ENCODE assay signal across 8 cellular contexts in the genomic region with DNA sequence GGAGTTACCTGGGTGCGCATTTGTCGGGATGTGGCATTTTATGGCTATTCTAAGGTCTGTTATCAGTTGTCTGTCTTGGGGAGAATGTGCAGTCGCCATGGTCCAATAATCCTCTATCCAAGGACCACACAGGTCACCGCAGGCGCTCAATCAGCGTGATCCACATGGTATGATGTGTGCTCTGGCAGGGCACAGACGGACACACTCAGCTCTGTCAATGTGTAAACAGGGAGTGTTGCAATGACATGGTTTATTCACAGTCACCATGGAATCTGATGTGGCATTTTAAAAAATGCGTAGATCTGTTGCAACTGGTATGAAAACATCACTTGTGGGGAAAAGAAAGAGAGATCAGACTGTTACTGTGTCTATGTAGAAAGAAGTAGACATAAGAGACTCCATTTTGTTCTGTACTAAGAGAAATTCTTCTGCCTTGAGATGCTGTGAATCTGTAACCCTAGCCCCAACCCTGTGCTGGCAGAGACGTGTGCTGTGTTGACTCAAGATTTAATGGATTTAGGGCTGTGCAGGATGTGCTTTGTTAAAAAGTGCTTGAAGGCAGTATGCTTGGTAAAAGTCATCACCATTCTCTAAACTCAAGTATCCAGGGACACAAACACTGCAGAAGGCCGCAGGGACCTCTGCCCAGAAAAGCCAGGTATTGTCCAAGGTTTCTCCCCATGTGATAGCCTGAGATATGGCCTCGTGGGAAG. TPM values are rescaled to one million over a fixed set of nuclear protein-coding genes. Genes with fewer than 3 reads are reported as not detected.
DNase-seq lines count a peak whose midpoint lies in the region; ATAC-seq, FAIRE-seq and TF ChIP-seq lines count a peak whose summit lies in the region.
"Not testable (repeated sequence)": the region's sequence is repeated elsewhere in the genome, so short reads cannot be mapped to it uniquely, and the experiment has no call there.

No MANE protein-coding gene starts in this region.

- CTCF ChIA-PET in H1 (lab: Charles Lee; ENCODE audit: partially characterized antibody): not testable (repeated sequence)

- H3K36me3 Mint-ChIP-seq in neural progenitor cell: peaks cover 20% of the 10 kb centered on the region

- not testable (repeated sequence) for H3K56ac ChIP-seq in H1 (replicated peaks; ENCODE audit: insufficient read length, low read depth, low read length)

- not testable (repeated sequence) for TF ChIP-seq CTCF in RWPE2 (IDR thresholded peaks at IDR 0.05; ENCODE audit: poor library complexity, severe bottlenecking); H1 (IDR thresholded peaks at IDR 0.05; ENCODE audit: control extremely low read depth in 1 of 3, insufficient read depth in 1 of 3, low read depth in 1 of 3, low read length in 3 of 3); hepatocyte (IDR thresholded peaks at IDR 0.05; ENCODE audit: poor library complexity); neural progenitor cell (IDR thresholded peaks at IDR 0.05); upper lobe of left lung (IDR thresholded peaks at IDR 0.05)

- TF ChIP-seq RAD21 in H1 (IDR thresholded peaks at IDR 0.05 in 1 of 2, conservative IDR thresholded peaks at IDR 0.05 in 1 of 2; ENCODE audit: low read depth in 2 of 2, low read length in 2 of 2): not testable (repeated sequence)

- not testable (repeated sequence) for H3K9me2 ChIP-seq in hepatocyte (replicated peaks; ENCODE audit: insufficient read depth)

- H3F3A ChIP-seq in neural progenitor cell (ENCODE audit: low read depth): not testable (repeated sequence)

- not testable (repeated sequence) for H3K4me1 Mint-ChIP-seq in neural progenitor cell

- not testable (repeated sequence) for H2BK12ac ChIP-seq in H1 (ENCODE audit: low read depth, low read length)

- not testable (repeated sequence) for H2BK5ac ChIP-seq in H1 (ENCODE audit: low read depth, low read length)

- not testable (repeated sequence) for H3K79me2 ChIP-seq in H1 (ENCODE audit: control insufficient read depth in 1 of 2, insufficient read depth in 2 of 2, low read length in 2 of 2); hepatocyte; neural progenitor cell (ENCODE audit: low read depth)

- H3K27me3 ChIP-seq in BLaER1; RWPE2 (ENCODE audit: insufficient read depth, poor library complexity, severe bottlenecking); H1 (replicated peaks in 1 of 4; ENCODE audit: control insufficient read depth in 3 of 4, extremely low read depth in 1 of 4, insufficient read depth in 3 of 4, low read length in 3 of 4); hepatocyte; neural progenitor cell; upper lobe of left lung: not testable (repeated sequence)

- peaks cover 19% of the 10 kb centered on the region for H3K4me1 ChIP-seq in BLaER1
- not testable (repeated sequence) for H3K4me1 ChIP-seq in RWPE2 (ENCODE audit: insufficient read depth, poor library complexity, severe bottlenecking); H1 (replicated peaks in 1 of 4; ENCODE audit: control insufficient read depth in 3 of 4, insufficient read depth in 4 of 4, low read length in 3 of 4); hepatocyte (ENCODE audit: insufficient read depth); neural progenitor cell; upper lobe of left lung

- WGBS in H1 (ENCODE audit: extremely low coverage in 1 of 2, insufficient coverage in 1 of 2, insufficient read length in 1 of 2, insufficient replicate concordance in 2 of 2, low coverage in 1 of 2, low lambda C conversion rate in 2 of 2, missing lambda C conversion rate in 1 of 2), 2 experiments: 82% methylated on average over 11 of the region's 11 CpGs; no CpG with 5 or more reads in 1 of the 2 experiments
- 23% methylated on average over 11 of the region's 11 CpGs for WGBS in hepatocyte (ENCODE audit: low lambda C conversion rate, missing lambda C conversion rate)
- 58 to 60% methylated on average over 11 of the region's 11 CpGs for WGBS in upper lobe of left lung, 2 donors

- not testable (repeated sequence) for H3K14ac ChIP-seq in H1 (ENCODE audit: insufficient read length)

- H2AK5ac ChIP-seq in H1 (ENCODE audit: low read depth, low read length): not testable (repeated sequence)

- not testable (repeated sequence) for TF ChIP-seq EP300 in H1 (IDR thresholded peaks at IDR 0.05; ENCODE audit: borderline replicate concordance in 1 of 2, low read depth in 2 of 2, low read length in 2 of 2)
- peak in 1 of 4 donors; percentile 41 for TF ChIP-seq EP300 in upper lobe of left lung (IDR thresholded peaks at IDR 0.05)

- not testable (repeated sequence) for H2BK120ac ChIP-seq in H1 (replicated peaks; ENCODE audit: low read depth, low read length)

- H4K20me1 ChIP-seq in BLaER1; H1 (replicated peaks in 1 of 2; ENCODE audit: control insufficient read depth in 1 of 2, insufficient read depth in 2 of 2, low read length in 2 of 2); hepatocyte (ENCODE audit: insufficient read depth, poor library complexity, severe bottlenecking); neural progenitor cell (ENCODE audit: low read depth): not testable (repeated sequence)

- peak; percentile 13 for DNase-seq in GM03348 (ENCODE audit: low spot score)
- peak; percentile 10 for DNase-seq in NCI-H1436 (lab: John Stamatoyannopoulos, UW)
- DNase-seq in RWPE2 (ENCODE audit: low spot score); H1 (ENCODE audit: low read depth in 1 of 2, low spot score in 2 of 2); neural progenitor cell (ENCODE audit: low spot score); upper lobe of left lung: not testable (repeated sequence)
- DNase-seq in hepatocyte (ENCODE audit: low spot score): peak; percentile 59

- H3K18ac ChIP-seq in H1 (ENCODE audit: extremely low read depth, low read length): not testable (repeated sequence)

- H3K27ac Mint-ChIP-seq in neural progenitor cell: peak overlapping the region; percentile 47

- not testable (repeated sequence) for H2BK15ac ChIP-seq in H1 (ENCODE audit: low read length)

- not testable (repeated sequence) for H2BK20ac ChIP-seq in H1 (ENCODE audit: low read length)

- not testable (repeated sequence) for H3K4ac ChIP-seq in H1 (replicated peaks; ENCODE audit: insufficient read length, low read depth, low read length)

- not testable (repeated sequence) for H3K79me1 ChIP-seq in H1 (ENCODE audit: low read depth, low read length)

- H3K27me3 Mint-ChIP-seq in neural progenitor cell (ENCODE audit: insufficient read depth, low read depth): not testable (repeated sequence)

- not testable (repeated sequence) for H4K8ac ChIP-seq in H1 (ENCODE audit: extremely low read depth, insufficient read depth, low read length)

- H3K36me3 ChIP-seq in BLaER1 (peaks cover 32% of the 10 kb centered on the region), neural progenitor cell (peaks cover 11% of the 10 kb centered on the region)
- H3K36me3 ChIP-seq in RWPE2 (ENCODE audit: low read depth); H1 (ENCODE audit: control insufficient read depth in 2 of 4, insufficient read depth in 4 of 4, low read length in 3 of 4); hepatocyte (replicated peaks; ENCODE audit: insufficient read depth, low read depth); upper lobe of left lung: not testable (repeated sequence)

- H3K9me3 ChIP-seq in BLaER1 (peaks cover 26% of the 10 kb centered on the region), upper lobe of left lung (peaks cover 8 to 31% (median 26%) of the 10 kb centered on the region in 4 donors)
- not testable (repeated sequence) for H3K9me3 ChIP-seq in RWPE2 (ENCODE audit: severe bottlenecking); H1 (ENCODE audit: insufficient read depth in 2 of 2, low read depth in 1 of 2, low read length in 1 of 2); hepatocyte (ENCODE audit: low read depth); neural progenitor cell (ENCODE audit: low read depth)

- H3K9ac ChIP-seq in BLaER1: 0 out of 2 replicates have a peak overlapping the region, but pooled peaks have one; percentile 27
- H3K9ac ChIP-seq in H1 (replicated peaks in 1 of 4; ENCODE audit: extremely low read depth in 1 of 4, low read depth in 3 of 4, low read length in 3 of 4); neural progenitor cell: not testable (repeated sequence)

- POLR2A ChIA-PET in H1 (lab: Charles Lee; ENCODE audit: partially characterized antibody): interaction anchor here (2.1 kb wide), 1 partner anchor 12 kb away, joined by 5 read pairs; no protein-coding TSS in a partner anchor

- peaks cover 27% of the 10 kb centered on the region for H3K9me3 Mint-ChIP-seq in neural progenitor cell

- not testable (repeated sequence) for TF ChIP-seq POLR2A in H1 (IDR thresholded peaks at IDR 0.05; ENCODE audit: control extremely low read depth in 1 of 2, low read depth in 2 of 2, low read length in 2 of 2); upper lobe of left lung (IDR thresholded peaks at IDR 0.05)

- peak; percentile 48 for FAIRE-seq in H1 (lab: Jason Lieb, UNC)

- not testable (repeated sequence) for H4K91ac ChIP-seq in H1 (replicated peaks; ENCODE audit: insufficient read length, low read length)

- H3K23ac ChIP-seq in H1 (ENCODE audit: insufficient read length): not testable (repeated sequence)

- not testable (repeated sequence) for H2AFZ ChIP-seq in H1 (ENCODE audit: low read length); hepatocyte; neural progenitor cell (replicated peaks)

- ATAC-seq in RWPE2 (ENCODE audit: low read depth) (peak; percentile 27; the same call in 1 of the 3 replicates), upper lobe of left lung (ENCODE audit: low FRiP score in 2 of 2) (peak in 1 of 2 donors; percentile 75)

- not testable (repeated sequence) for H4K5ac ChIP-seq in H1 (ENCODE audit: insufficient read length, low read depth, low read length)

- H3K27ac ChIP-seq in BLaER1: peak overlapping the region; percentile 72
- not testable (repeated sequence) for H3K27ac ChIP-seq in RWPE2 (ENCODE audit: poor library complexity, severe bottlenecking); H1 (ENCODE audit: low read depth, low read length); neural progenitor cell
- H3K27ac ChIP-seq in hepatocyte: peak overlapping the region; percentile 90
- peak overlapping the region in 3 of 4 donors; percentile 24 to 48 (median 46) for H3K27ac ChIP-seq in upper lobe of left lung

- H3K23me2 ChIP-seq in H1 (ENCODE audit: low read depth, low read length): not testable (repeated sequence)

- H3K4me2 ChIP-seq in BLaER1 (peak overlapping the region; percentile 68), hepatocyte (peak overlapping the region; percentile 55)
- not testable (repeated sequence) for H3K4me2 ChIP-seq in H1 (ENCODE audit: insufficient read depth in 1 of 2, low read depth in 2 of 2, low read length in 2 of 2); neural progenitor cell

- H3K4me3 Mint-ChIP-seq in neural progenitor cell: not testable (repeated sequence)

- H3K4me3 ChIP-seq in BLaER1; RWPE2 (ENCODE audit: severe bottlenecking); H1 (ENCODE audit: extremely low read depth in 1 of 4, insufficient read depth in 2 of 4, low read depth in 3 of 4, low read length in 4 of 4); hepatocyte; neural progenitor cell; upper lobe of left lung: not testable (repeated sequence)

RNA-seq across cellular contexts. Expression of a gene that starts 29.9 kb away (rescaled TPM):
- 22.1 and 22.4 TPM in 2 replicates for total RNA-seq in H1 (2021; fragmentation: NEBNext Ultra II Directional; extraction: Animal tissue kit (Norgen Biotek cat#: 25700))
- polyA plus RNA-seq in H1 (2011; rRNA removed) (1.9 and 2.9 TPM in 2 replicates), hepatocyte (2.3 and 2.8 TPM in 2 replicates)
- polyA plus RNA-seq in H1 (2011; cell fraction: cytosol; rRNA removed): 3.8 TPM
- polyA plus RNA-seq in H1 (2011; cell fraction: nucleus; rRNA removed): 3.4 TPM
- 7.9 to 13.6 TPM (median 8.7 TPM) in 4 replicates for polyA plus RNA-seq in H1 (2012, experiment 1 of 2)
- 0.88 TPM for polyA plus RNA-seq in H1 (2012, experiment 2 of 2)
- 11.9 TPM for polyA plus RNA-seq in H1 (2013, experiment 1 of 2)
- polyA plus RNA-seq in H1 (2013, experiment 2 of 2): 10.6 TPM
- polyA minus RNA-seq in H1 (2011; rRNA and poly(A)+ RNA removed): 18.5 and 24.9 TPM in 2 replicates
- 11.4 TPM for polyA minus RNA-seq in H1 (2011; cell fraction: cytosol; rRNA and poly(A)+ RNA removed)
- polyA minus RNA-seq in H1 (2011; cell fraction: nucleus; rRNA and poly(A)+ RNA removed): 36.4 TPM
- total RNA-seq in hepatocyte (7.7 and 8.6 TPM in 2 replicates), neural progenitor cell (ENCODE audit: low replicate concordance) (14.2 and 24.3 TPM in 2 replicates), upper lobe of left lung (1 to 10 TPM; 2.2 to 8.4 (median 3.1) TPM)

RNA-seq across cellular contexts. Expression of a gene that starts 40.5 kb away (rescaled TPM):
- 36.7 and 44.1 TPM in 2 replicates for total RNA-seq in H1 (2021; fragmentation: NEBNext Ultra II Directional; extraction: Animal tissue kit (Norgen Biotek cat#: 25700))
- 30.0 and 43.7 TPM in 2 replicates for polyA plus RNA-seq in H1 (2011; rRNA removed)
- 62.0 TPM for polyA plus RNA-seq in H1 (2011; cell fraction: cytosol; rRNA removed)
- polyA plus RNA-seq in H1 (2011; cell fraction: nucleus; rRNA removed): 81.9 TPM
- 39.8 to 55.6 TPM (median 46.6 TPM) in 4 replicates for polyA plus RNA-seq in H1 (2012, experiment 1 of 2)
- 4.6 TPM for polyA plus RNA-seq in H1 (2012, experiment 2 of 2)
- polyA plus RNA-seq in H1 (2013, experiment 1 of 2): 30.5 TPM
- polyA plus RNA-seq in H1 (2013, experiment 2 of 2): 26.8 TPM
- 34.3 and 35.5 TPM in 2 replicates for polyA minus RNA-seq in H1 (2011; rRNA and poly(A)+ RNA removed)
- 22.2 TPM for polyA minus RNA-seq in H1 (2011; cell fraction: cytosol; rRNA and poly(A)+ RNA removed)
- polyA minus RNA-seq in H1 (2011; cell fraction: nucleus; rRNA and poly(A)+ RNA removed): 48.1 TPM
- 12.8 and 15.6 TPM in 2 replicates for total RNA-seq in hepatocyte
- polyA plus RNA-seq in hepatocyte: 12.3 and 13.5 TPM in 2 replicates
- total RNA-seq in neural progenitor cell (ENCODE audit: low replicate concordance): 44.2 and 68.5 TPM in 2 replicates
- total RNA-seq in upper lobe of left lung: 10 to 100 TPM; 26.3 to 80.0 (median 47.1) TPM
